ENCODE assay signal across 18 cellular contexts in genomic region chr1:46490603-46491499, GRCh38. TPM values are rescaled to one million over a fixed set of nuclear protein-coding genes. Genes with fewer than 3 reads are reported as not detected.
DNase-seq lines count a peak whose midpoint lies in the region; ATAC-seq, FAIRE-seq and TF ChIP-seq lines count a peak whose summit lies in the region.
"Had no signal": no experiment of that assay in that cellular context is flagged by ENCODE, and none has a peak within 500 bp of the region (broad histone marks: within the 10 kb centered on the region; RNA-seq: fewer than 3 reads in every experiment).

No MANE protein-coding gene starts in this region.

- H3K4me1 ChIP-seq in iPS DF 6.9 (ENCODE audit: control insufficient read depth, insufficient read depth, low read length) (peaks cover 25% of the 10 kb centered on the region), skeletal muscle satellite cell (ENCODE audit: control insufficient read depth, insufficient read depth, low read length) (peaks cover 10% of the 10 kb centered on the region)
- H3K4me1 ChIP-seq: SJCRH30 had no signal

- no CpG with 5 or more reads among the region's 60 CpGs for WGBS in iPS DF 6.9 (ENCODE audit: insufficient coverage, insufficient read length)

- peak overlapping the region; percentile 80 for H3K4me2 ChIP-seq in skeletal muscle satellite cell (ENCODE audit: low read length)

- TF ChIP-seq CTCF in VCaP (conservative IDR thresholded peaks at IDR 0.05) (no peak), D721Med (IDR thresholded peaks at IDR 0.05; ENCODE audit: insufficient read depth, missing control alignments) (no peak)

- H3K27ac ChIP-seq in VCaP (peak overlapping the region; percentile 33; the same call in 1 of the 2 replicates), iPS DF 6.9 (ENCODE audit: low read length) (no peak overlapping the region)
- H3K27ac ChIP-seq: gastroesophageal sphincter, HL-60, SJCRH30 had no signal

- FAIRE-seq in D721Med (lab: Jason Lieb, UNC): no peak
- FAIRE-seq: GM12891 had no signal

- H3K9me3 ChIP-seq in iPS DF 6.9 (ENCODE audit: control insufficient read depth, insufficient read depth, low read length) (no peaks in the 10 kb centered on the region), skeletal muscle satellite cell (replicated peaks; ENCODE audit: low read length) (no peaks in the 10 kb centered on the region)
- H3K9me3 ChIP-seq: gastroesophageal sphincter, SJCRH30 had no signal

- H3K36me3 ChIP-seq in H7 (replicated peaks; ENCODE audit: control insufficient read depth, insufficient read depth, low read length) (no peaks in the 10 kb centered on the region), iPS DF 6.9 (ENCODE audit: control insufficient read depth, insufficient read depth, low read length) (no peaks in the 10 kb centered on the region), skeletal muscle satellite cell (ENCODE audit: insufficient read depth, low read length) (no peaks in the 10 kb centered on the region)
- H3K36me3 ChIP-seq: gastroesophageal sphincter, SJCRH30 had no signal

- DNase-seq in H7: peak; percentile 76
- no peak for DNase-seq in iPS DF 6.9 (ENCODE audit: low read depth, low spot score)
- DNase-seq in stimulated activated CD4-positive, alpha-beta T cell treated with anti-CD3 and anti-CD28 coated beads, Interleukin-12 subunit alpha, Interleukin-12 subunit beta, amount 100 ng/mL, for 4 hours: no peak
- DNase-seq in D721Med (ENCODE audit: insufficient read length, low spot score): no peak
- DNase-seq in NCI-H146 (lab: John Stamatoyannopoulos, UW): no peak
- DNase-seq: activated CD4-positive, CD25-positive, alpha-beta regulatory T cell treated with anti-CD3 and anti-CD28 coated beads, Interleukin-2, amount 50 U/mL, for 72 hours; activated effector memory CD4-positive, alpha-beta T cell treated with Interleukin-2 at 50 U/mL for 16 hours; cerebellar nuclear complex; COR-L47; NCI-H1092; NCI-H748 treated with DMSO at 0.1 percent for 48 hours; SJCRH30 had no signal

- peaks cover 98% of the 10 kb centered on the region for H3K27me3 ChIP-seq in H7 (ENCODE audit: control insufficient read depth, insufficient read depth, low read length)
- H3K27me3 ChIP-seq in iPS DF 6.9 (ENCODE audit: control insufficient read depth, insufficient read depth, low read length): peaks cover 85% of the 10 kb centered on the region
- peaks cover 94% of the 10 kb centered on the region for H3K27me3 ChIP-seq in skeletal muscle satellite cell (ENCODE audit: control insufficient read depth, insufficient read depth, low read length)

- H3K9ac ChIP-seq in skeletal muscle satellite cell (ENCODE audit: low read depth, low read length): no peak overlapping the region

- H3K4me3 ChIP-seq in H7 (ENCODE audit: insufficient read depth, low read depth, low read length) (peak overlapping the region; percentile 46), iPS DF 6.9 (ENCODE audit: low read length) (peak overlapping the region; percentile 8; the same call in 1 of the 2 replicates), skeletal muscle satellite cell (ENCODE audit: low read length) (no peak overlapping the region)
- H3K4me3 ChIP-seq: SJCRH30 had no signal

- ATAC-seq in GM21786 (IDR thresholded peaks at IDR 0.05; ENCODE audit: unreplicated experiment): no peak
- ATAC-seq: gastroesophageal sphincter had no signal

RNA-seq across cellular contexts. Expression of gene DMBX1, which starts 1.2 kb away (rescaled TPM):
- total RNA-seq in H7 (2014; rRNA removed; shearing (Covaris generic)): 4.2 and 5.4 TPM in 2 replicates
- total RNA-seq in skeletal muscle satellite cell (2012; rRNA removed): not detected in 2 replicates
- total RNA-seq: gastroesophageal sphincter, SJCRH30 had no signal
